In the genomic region with DNA sequence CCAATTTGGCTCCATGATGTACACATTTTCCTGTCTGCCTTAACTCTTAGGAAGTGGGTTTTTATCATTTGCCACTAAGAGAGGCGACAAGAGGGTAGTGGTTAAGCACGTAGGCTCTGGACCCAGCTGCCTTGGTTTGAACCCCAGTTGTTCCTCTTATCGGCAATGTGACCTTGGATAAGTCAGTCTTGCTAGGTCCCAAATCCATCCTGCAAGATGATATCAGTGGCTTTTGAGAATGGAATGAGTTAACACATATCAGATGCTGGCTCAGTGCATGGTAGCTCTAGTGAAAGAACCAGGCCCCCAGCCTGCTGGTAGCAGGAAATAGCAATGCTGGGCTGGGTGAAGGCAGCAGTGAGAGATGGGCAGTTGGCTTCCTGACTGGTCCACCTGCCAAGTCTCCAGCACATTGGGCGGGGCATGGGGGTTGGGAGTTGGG, we compare ENCODE assay signal across 13 cellular contexts.
DNase-seq lines count a peak whose midpoint lies in the region; ATAC-seq and TF ChIP-seq lines count a peak whose summit lies in the region.
"Had no signal": no experiment of that assay in that cellular context is flagged by ENCODE, and none has a peak within 500 bp of the region (broad histone marks: within the 10 kb centered on the region; RNA-seq: fewer than 3 reads in every experiment).

No MANE protein-coding gene starts in this region.

- no peaks in the 10 kb centered on the region for H4K20me1 ChIP-seq in SU-DHL-6 (ENCODE audit: low read depth, low read length)

- peak overlapping the region; percentile 40; the same call in 1 of the 2 replicates for H3K9ac ChIP-seq in SU-DHL-6 (ENCODE audit: low read length)

- H3K36me3 ChIP-seq in SU-DHL-6 (ENCODE audit: low read length) (no peaks in the 10 kb centered on the region), transverse colon (no peaks in the 10 kb centered on the region)

- H3K27ac ChIP-seq in SU-DHL-6 (ENCODE audit: low read depth, low read length) = peak overlapping the region; percentile 81
- H3K27ac ChIP-seq in transverse colon = peak overlapping the region; percentile 40 to 61 (median 54)

- H3K79me2 ChIP-seq in SU-DHL-6 (ENCODE audit: insufficient read depth, low read length) = peaks cover 3% of the 10 kb centered on the region; the same call in 1 of the 2 replicates

- TF ChIP-seq EP300 in transverse colon (IDR thresholded peaks at IDR 0.05; ENCODE audit: low read depth) = no peak

- TF ChIP-seq CTCF in SU-DHL-6 (IDR thresholded peaks at IDR 0.05; ENCODE audit: insufficient read depth, low read length, poor library complexity, severe bottlenecking) (no peak), transverse colon (IDR thresholded peaks at IDR 0.05) (no peak)

- peaks cover 46% of the 10 kb centered on the region for H3F3A ChIP-seq in SU-DHL-6 (ENCODE audit: insufficient read depth)

- TF ChIP-seq POLR2A in transverse colon (IDR thresholded peaks at IDR 0.05) = no peak

- peak overlapping the region; percentile 30 for H3K4me3 ChIP-seq in SU-DHL-6 (ENCODE audit: insufficient read depth, low read length, poor library complexity, severe bottlenecking)
- no peak overlapping the region for H3K4me3 ChIP-seq in transverse colon
- H3K4me3 ChIP-seq: smooth muscle cell had no signal

- CTCF ChIA-PET in activated naive CD4-positive, alpha-beta T cell treated with anti-CD3 and anti-CD28 coated beads for 36 hours (lab: Charles Lee) = interaction anchor here (1.0 to 2.7 kb wide), 3 partner anchors 8 to 72 kb away, joined by 3 to 10 read pairs (median 3); a partner anchor contains a TSS

- WGBS in transverse colon (ENCODE audit: low coverage in 1 of 2), 2 donors = 75% methylated on average over 4 of the region's 4 CpGs; no CpG with 5 or more reads in 1 of the 2 donors

- no peaks in the 10 kb centered on the region for H3K27me3 Mint-ChIP-seq in activated naive CD4-positive, alpha-beta T cell treated with anti-CD3 and anti-CD28 coated beads for 36 hours (ENCODE audit: low read depth)

- in situ Hi-C loops in transverse colon (cut with MboI; ENCODE audit: low pct_ligation_motif_present in 1 of 4, low pct_unique_long_range_greater_than_20kb in 1 of 4, low sequenced_read_pairs in 3 of 4) = loop anchor here in 2 of 4 donors (10.0 to 25.0 kb wide), 2 partner anchors 172 to 179 kb away; a partner anchor contains a TSS

- H3K9me3 ChIP-seq in SU-DHL-6 (ENCODE audit: insufficient read depth, low read length) (no peaks in the 10 kb centered on the region), transverse colon (no peaks in the 10 kb centered on the region)

- H3K4me3 Mint-ChIP-seq in activated naive CD4-positive, alpha-beta T cell treated with anti-CD3 and anti-CD28 coated beads for 36 hours = peak overlapping the region; percentile 86
- H3K4me3 Mint-ChIP-seq: mesothelial cell of epicardium, WTC11 had no signal

- H3K9me3 Mint-ChIP-seq in activated naive CD4-positive, alpha-beta T cell treated with anti-CD3 and anti-CD28 coated beads for 36 hours = no peaks in the 10 kb centered on the region
- H3K9me3 Mint-ChIP-seq: mesothelial cell of epicardium had no signal

- H3K4me1 Mint-ChIP-seq in activated naive CD4-positive, alpha-beta T cell treated with anti-CD3 and anti-CD28 coated beads for 36 hours (ENCODE audit: low read depth) = peaks cover 68% of the 10 kb centered on the region

- no peak overlapping the region for H2AFZ ChIP-seq in SU-DHL-6 (ENCODE audit: low read depth, low read length, severe bottlenecking)

- peaks cover 14 to 27% (median 18%) of the 10 kb centered on the region in 4 donors for H3K4me1 ChIP-seq in transverse colon

- DNase-seq in activated naive CD4-positive, alpha-beta T cell treated with anti-CD3 and anti-CD28 coated beads for 36 hours = peak; percentile 23
- DNase-seq in activated naive CD4-positive, alpha-beta T cell (lab: John Stamatoyannopoulos, UW) = no peak
- peak; percentile 11 to 29 for DNase-seq in dermis microvascular lymphatic vessel endothelial cell (ENCODE audit: low read depth in 2 of 2)
- DNase-seq in transverse colon = no peak
- DNase-seq in OCI-M1 (lab: John Stamatoyannopoulos, UW) = no peak
- DNase-seq in iPS-NIHi11 (ENCODE audit: low spot score) = no peak
- DNase-seq: foreskin melanocyte, NCI-H510A treated with DMSO at 0.1 percent for 48 hours had no signal

- H3K36me3 Mint-ChIP-seq in activated naive CD4-positive, alpha-beta T cell treated with anti-CD3 and anti-CD28 coated beads for 36 hours (ENCODE audit: low read depth) = peaks cover 23% of the 10 kb centered on the region

- H3K27me3 ChIP-seq in SU-DHL-6 (ENCODE audit: low read length) = no peaks in the 10 kb centered on the region
- H3K27me3 ChIP-seq in transverse colon = no peaks in the 10 kb centered on the region

- peak overlapping the region; percentile 94 for H3K27ac Mint-ChIP-seq in activated naive CD4-positive, alpha-beta T cell treated with anti-CD3 and anti-CD28 coated beads for 36 hours

- peak overlapping the region; percentile 42 for H3K4me2 ChIP-seq in SU-DHL-6 (ENCODE audit: low read depth, low read length, poor library complexity, severe bottlenecking)
- H3K4me2 ChIP-seq: smooth muscle cell had no signal

- intact Hi-C loops in activated naive CD4-positive, alpha-beta T cell treated with anti-CD3 and anti-CD28 coated beads for 36 hours (cut with micrococcal nuclease) = loop anchor here (1.0 kb wide), 1 partner anchor 158 kb away; no protein-coding TSS in a partner anchor
- intact Hi-C loops in transverse colon (cut with DNase I; ENCODE audit: low total_unique reads) = no loop called here

- no peak for ATAC-seq in HG02623 (IDR thresholded peaks at IDR 0.05; ENCODE audit: unreplicated experiment)

- no peaks in the 10 kb centered on the region for H3K9me2 ChIP-seq in SU-DHL-6 (replicated peaks; ENCODE audit: insufficient read depth, low read length)

Comparison
In these comparisons a context has a peak if more than half of its experiments do, and no peak if none do; other contexts are left out.
1. DNase-seq: peak in activated naive CD4-positive, alpha-beta T cell treated with anti-CD3 and anti-CD28 coated beads for 36 hours (single experiment) and dermis microvascular lymphatic vessel endothelial cell (2 of 2); none in activated naive CD4-positive, alpha-beta T cell (0 of 4), transverse colon (single experiment), OCI-M1 (single experiment) and iPS-NIHi11 (single experiment).